23 cellular contexts compared by ENCODE assay signal in genomic region chr15:59484399-59484798, GRCh38. TPM values are rescaled to one million over a fixed set of nuclear protein-coding genes. Genes with fewer than 3 reads are reported as not detected.
"Had no signal": no experiment of that assay in that cellular context is flagged by ENCODE, and none has a peak within 500 bp of the region (broad histone marks: within the 10 kb centered on the region; RNA-seq: fewer than 3 reads in every experiment).

No MANE protein-coding gene starts in this region.

- ATAC-seq: gastrocnemius medialis; mucosa of descending colon; natural killer cell treated with Interleukin-12 subunit alpha and Interleukin-12 subunit beta and Interleukin-15 and Interleukin-18, amount 100 ng/mL, for 72 hours; stimulated activated naive CD8-positive, alpha-beta T cell treated with anti-CD3 and anti-CD28 coated beads, Interleukin-15, amount 100 ng/mL, for 72 hours; upper lobe of right lung had no signal

- DNase-seq: effector CD8-positive, alpha-beta T cell; endodermal cell; foreskin fibroblast; gastrocnemius medialis; hypothalamus; immature natural killer cell; islet precursor cell; kidney glomerular epithelial cell; mesenchymal stem cell; mucosa of descending colon; naive B cell; spleen; stimulated activated CD4-positive, alpha-beta T cell treated with anti-CD3 and anti-CD28 coated beads, Interleukin-4, amount 100 ng/mL, for 4 hours; stimulated activated naive CD4-positive, alpha-beta T cell; stimulated activated naive CD8-positive, alpha-beta T cell treated with anti-CD3 and anti-CD28 coated beads, Interleukin-15, amount 100 ng/mL, for 72 hours; transverse colon; upper lobe of right lung had no signal

- H3K4me3 Mint-ChIP-seq: dendritic cell treated with granulocyte-macrophage colony-stimulating factor and Interleukin-4, amounts not matched to agents 40 ng/mL and 50 ng/mL, for 4 days; endodermal cell; immature natural killer cell; mesothelial cell of epicardium; natural killer cell treated with Interleukin-12 subunit alpha and Interleukin-12 subunit beta and Interleukin-15 and Interleukin-18, amount 100 ng/mL, for 72 hours; neural crest cell; stimulated activated naive CD8-positive, alpha-beta T cell treated with anti-CD3 and anti-CD28 coated beads, Interleukin-15, amount 100 ng/mL, for 72 hours had no signal

- H3K4me1 Mint-ChIP-seq: endodermal cell; neural crest cell; stimulated activated naive CD8-positive, alpha-beta T cell treated with anti-CD3 and anti-CD28 coated beads, Interleukin-15, amount 100 ng/mL, for 72 hours had no signal

- H3K27me3 Mint-ChIP-seq: dendritic cell treated with granulocyte-macrophage colony-stimulating factor and Interleukin-4, amounts not matched to agents 40 ng/mL and 50 ng/mL, for 4 days; naive B cell; progenitor cell of endocrine pancreas had no signal

- H3K27ac Mint-ChIP-seq: dendritic cell treated with granulocyte-macrophage colony-stimulating factor and Interleukin-4, amounts not matched to agents 40 ng/mL and 50 ng/mL, for 4 days; immature natural killer cell; mesothelial cell of epicardium; natural killer cell treated with Interleukin-12 subunit alpha and Interleukin-12 subunit beta and Interleukin-15 and Interleukin-18, amount 100 ng/mL, for 72 hours; progenitor cell of endocrine pancreas had no signal

- H3K36me3 Mint-ChIP-seq: immature natural killer cell; natural killer cell treated with Interleukin-12 subunit alpha and Interleukin-12 subunit beta and Interleukin-15 and Interleukin-18, amount 100 ng/mL, for 72 hours had no signal

- H3K9me3 Mint-ChIP-seq: dendritic cell treated with granulocyte-macrophage colony-stimulating factor and Interleukin-4, amounts not matched to agents 40 ng/mL and 50 ng/mL, for 4 days; immature natural killer cell; natural killer cell treated with Interleukin-12 subunit alpha and Interleukin-12 subunit beta and Interleukin-15 and Interleukin-18, amount 100 ng/mL, for 72 hours; stimulated activated naive CD8-positive, alpha-beta T cell treated with anti-CD3 and anti-CD28 coated beads, Interleukin-15, amount 100 ng/mL, for 72 hours had no signal

RNA-seq across cellular contexts. Expression of gene FAM81A, which starts 46.4 kb away (rescaled TPM):
- total RNA-seq: lung microvascular endothelial cell had no signal
